In genomic region chr22:27337676-27338075, GRCh38 we compare ENCODE assay signal across 18 cellular contexts.
DNase-seq lines count a peak whose midpoint lies in the region; ATAC-seq and TF ChIP-seq lines count a peak whose summit lies in the region.
"Had no signal": no experiment of that assay in that cellular context is flagged by ENCODE, and none has a peak within 500 bp of the region (broad histone marks: within the 10 kb centered on the region; RNA-seq: fewer than 3 reads in every experiment).

No MANE protein-coding gene starts in this region.

- no peaks in the 10 kb centered on the region for H3K4me1 ChIP-seq in HEK293 (ENCODE audit: control insufficient read depth, insufficient read depth, low read length)
- H3K4me1 ChIP-seq in lung (ENCODE audit: control insufficient read depth in 2 of 2, insufficient read depth in 2 of 2, low read length in 2 of 2): no peaks in the 10 kb centered on the region
- no peaks in the 10 kb centered on the region for H3K4me1 ChIP-seq in ovary (ENCODE audit: insufficient read depth)
- H3K4me1 ChIP-seq: A549; BLaER1 treated with 17β-estradiol and CSF1 and Interleukin-3, amounts not matched to agents 10 nM and 100 nM; Caco-2 had no signal

- H3K36me3 Mint-ChIP-seq in type B pancreatic cell: no peaks in the 10 kb centered on the region
- no peaks in the 10 kb centered on the region for H3K36me3 Mint-ChIP-seq in immature natural killer cell
- H3K36me3 Mint-ChIP-seq: CD8-positive, alpha-beta T cell had no signal

- H3K4me3 Mint-ChIP-seq in type B pancreatic cell (no peak overlapping the region), immature natural killer cell (no peak overlapping the region)
- H3K4me3 Mint-ChIP-seq: B cell; CD4-positive, alpha-beta T cell; CD8-positive, alpha-beta T cell had no signal

- TF ChIP-seq EP300 in ovary (IDR thresholded peaks at IDR 0.05): no peak

- TF ChIP-seq POLR2A in ovary (IDR thresholded peaks at IDR 0.05): no peak

- no peak overlapping the region for H3K27ac Mint-ChIP-seq in type B pancreatic cell
- H3K27ac Mint-ChIP-seq in immature natural killer cell: no peak overlapping the region
- H3K27ac Mint-ChIP-seq: B cell; CD4-positive, alpha-beta T cell; CD8-positive, alpha-beta T cell had no signal

- 93 to 95% methylated on average over 2 of the region's 2 CpGs for WGBS in lung, 2 donors
- WGBS in ovary, 3 donors: 86 to 97% (median 87%) methylated on average over 2 of the region's 2 CpGs

- H3K9me3 ChIP-seq in HEK293 (ENCODE audit: control insufficient read depth, insufficient read depth, low read depth, low read length) (no peaks in the 10 kb centered on the region), lung (ENCODE audit: control insufficient read depth in 2 of 2, insufficient read depth in 1 of 2, low read length in 1 of 2) (no peaks in the 10 kb centered on the region), ovary (no peaks in the 10 kb centered on the region)

- H3K9me3 Mint-ChIP-seq in type B pancreatic cell (peaks cover 6% of the 10 kb centered on the region), immature natural killer cell (no peaks in the 10 kb centered on the region)
- H3K9me3 Mint-ChIP-seq: CD4-positive, alpha-beta T cell; CD8-positive, alpha-beta T cell had no signal

- no peak for ATAC-seq in lung (ENCODE audit: insufficient read depth, low FRiP score)
- ATAC-seq: A549; CD8-positive, alpha-beta T cell had no signal

- H3K4me1 Mint-ChIP-seq in type B pancreatic cell (ENCODE audit: unreplicated experiment) (no peaks in the 10 kb centered on the region), immature natural killer cell (no peaks in the 10 kb centered on the region)
- H3K4me1 Mint-ChIP-seq: B cell had no signal

- intact Hi-C loops in ovary (cut with DNase I): no loop called here

- POLR2A ChIA-PET in HEK293 (lab: Yijun Ruan, JAX): no interaction called here

- CTCF ChIA-PET in HEK293 (lab: Yijun Ruan, JAX): no interaction called here

- H3K27me3 ChIP-seq in lung (ENCODE audit: control insufficient read depth, insufficient read depth): no peaks in the 10 kb centered on the region
- H3K27me3 ChIP-seq in ovary: no peaks in the 10 kb centered on the region
- H3K27me3 ChIP-seq: BLaER1 treated with 17β-estradiol and CSF1 and Interleukin-3, amounts not matched to agents 10 nM and 100 nM had no signal

- TF ChIP-seq CTCF in HEK293 (tag by site-specific recombination; IDR thresholded peaks at IDR 0.05): no peak
- TF ChIP-seq CTCF in lung (IDR thresholded peaks at IDR 0.05; ENCODE audit: control extremely low read depth, extremely low read depth): no peak
- no peak for TF ChIP-seq CTCF in type B pancreatic cell (conservative IDR thresholded peaks at IDR 0.05)
- TF ChIP-seq CTCF in ovary (IDR thresholded peaks at IDR 0.05): no peak

- H3K27me3 Mint-ChIP-seq in type B pancreatic cell (peaks cover 22% of the 10 kb centered on the region), immature natural killer cell (ENCODE audit: low read depth in 3 of 3) (peaks cover 1 to 2% (median 2%) of the 10 kb centered on the region in 3 donors)

- no peak overlapping the region for H3K27ac ChIP-seq in HEK293 (ENCODE audit: extremely low read depth, low read depth, low read length)
- H3K27ac ChIP-seq in lung (ENCODE audit: low read depth in 1 of 2, low read length in 1 of 2): no peak overlapping the region
- H3K27ac ChIP-seq in ovary: no peak overlapping the region
- H3K27ac ChIP-seq: 22Rv1; A549; BLaER1 treated with 17β-estradiol and CSF1 and Interleukin-3, amounts not matched to agents 10 nM and 100 nM; C4-2B had no signal

- no peak overlapping the region for H3K4me3 ChIP-seq in HEK293 (ENCODE audit: low read depth, low read length)
- no peak overlapping the region for H3K4me3 ChIP-seq in lung
- H3K4me3 ChIP-seq in ovary: no peak overlapping the region
- H3K4me3 ChIP-seq: A549; BLaER1 treated with 17β-estradiol and CSF1 and Interleukin-3, amounts not matched to agents 10 nM and 100 nM had no signal

- peak; percentile 17 for DNase-seq in lung (ENCODE audit: low spot score)
- peak; percentile 24 for DNase-seq in type B pancreatic cell (ENCODE audit: extremely low spot score, unreplicated experiment)
- DNase-seq in ovary: no peak
- DNase-seq in immature natural killer cell: no peak
- no peak for DNase-seq in activated naive CD4-positive, alpha-beta T cell treated with Interleukin-2 at 50 U/mL for 16 hours
- DNase-seq: AML-193; Caco-2; Calu3; CD4-positive, alpha-beta T cell; CD8-positive, alpha-beta T cell; DMS79 treated with DMSO at 0.1 percent for 48 hours; GF-D8 had no signal

- no peaks in the 10 kb centered on the region for H3K36me3 ChIP-seq in HEK293 (ENCODE audit: control insufficient read depth in 2 of 2, insufficient read depth in 1 of 2, low read length in 2 of 2)
- no peaks in the 10 kb centered on the region for H3K36me3 ChIP-seq in lung (ENCODE audit: control insufficient read depth in 2 of 2, insufficient read depth in 2 of 2, low read length in 2 of 2)
- no peaks in the 10 kb centered on the region for H3K36me3 ChIP-seq in ovary
- H3K36me3 ChIP-seq: BLaER1 treated with 17β-estradiol and CSF1 and Interleukin-3, amounts not matched to agents 10 nM and 100 nM had no signal

TF ChIP-seq in HEK293, 187 proteins besides CTCF, POLR2A, EP300 and RAD21:
- TF ChIP-seq ZBTB1 (tag by site-specific recombination; IDR thresholded peaks at IDR 0.05): no peak
- peak; percentile 21; the same call in 1 of the 2 replicates for TF ChIP-seq ZNF623 (tag by site-specific recombination; IDR thresholded peaks at IDR 0.05)
TF ChIP-seq in HEK293: peak in this region for 1.

Comparison
In these comparisons a context has a peak if more than half of its experiments do, and no peak if none do; other contexts are left out.
1. DNase-seq: peak in lung (single experiment) and type B pancreatic cell (single experiment); none in ovary (0 of 5), immature natural killer cell (0 of 3) and activated naive CD4-positive, alpha-beta T cell treated with Interleukin-2 at 50 U/mL for 16 hours (single experiment).